In genomic region chr2:202154613-202155281, GRCh38 we compare ENCODE assay signal across 1 cellular context.
TF ChIP-seq lines count a peak whose summit lies in the region.

No MANE protein-coding gene starts in this region.

TF ChIP-seq in IMR-90, 13 proteins besides CTCF, POLR2A, EP300 and RAD21 (continued from another document):
- TF ChIP-seq USF2 (IDR thresholded peaks at IDR 0.05; ENCODE audit: low read depth, low read length) (no peak), FOS (IDR thresholded peaks at IDR 0.05; ENCODE audit: low read depth, low read length) (no peak), BHLHE40 (IDR thresholded peaks at IDR 0.05; ENCODE audit: low read depth, low read length) (no peak), MAZ (IDR thresholded peaks at IDR 0.05; ENCODE audit: borderline replicate concordance, low read depth, low read length) (no peak), RFX5 (IDR thresholded peaks at IDR 0.05; ENCODE audit: low read depth, low read length) (no peak), CEBPB (IDR thresholded peaks at IDR 0.05; ENCODE audit: low read depth, low read length) (no peak)
